ENCODE assay signal across 1 cellular context in the genomic region with DNA sequence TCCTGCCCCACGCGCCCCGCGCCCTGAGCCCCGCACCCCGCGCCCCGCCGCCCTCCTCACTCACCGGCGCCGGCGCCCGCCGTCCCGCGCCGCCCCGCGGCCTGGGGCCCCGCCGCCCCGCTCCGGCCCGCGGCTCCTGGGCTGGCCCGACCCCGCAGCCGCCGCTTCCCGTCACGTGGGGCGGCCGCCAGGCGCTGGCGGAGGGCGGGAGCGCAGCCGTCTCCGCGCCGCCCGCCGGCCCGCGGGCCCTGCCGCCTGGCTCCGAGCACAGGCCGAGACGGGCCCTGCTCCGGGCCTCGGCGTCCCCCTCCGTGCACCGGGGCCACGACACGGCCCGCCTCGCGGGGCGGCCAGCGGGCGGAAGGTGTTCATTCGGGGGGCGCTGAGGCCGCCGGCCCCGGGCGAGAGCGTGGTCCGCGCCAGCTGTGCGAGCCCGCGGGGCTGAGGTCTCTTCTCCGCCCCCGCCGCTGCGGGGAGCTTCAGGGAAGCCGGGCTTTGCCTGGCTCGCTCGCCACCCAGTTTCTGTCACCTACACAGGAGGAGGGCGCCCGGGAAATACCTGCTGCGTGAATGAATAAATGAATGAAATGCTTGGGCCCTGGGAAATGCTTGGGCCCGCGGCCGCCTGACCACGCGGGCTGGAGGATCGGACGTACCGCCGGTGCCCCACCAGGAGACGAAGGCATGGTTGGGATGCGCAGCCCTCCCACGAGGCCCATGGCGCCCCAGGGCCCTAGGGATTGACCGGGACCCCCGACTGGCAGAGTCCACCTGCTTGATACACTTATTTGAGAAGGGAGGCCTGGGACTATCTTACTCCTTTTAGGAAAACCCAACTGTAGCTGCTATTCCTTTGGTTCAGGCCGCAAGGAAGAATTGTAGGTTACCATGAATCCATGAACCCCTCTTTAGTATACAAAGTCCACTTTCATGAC.
TF ChIP-seq lines count a peak whose summit lies in the region.

TGFBRAP1 (minus strand) TSS at position 175 of the 935 bp plus-strand sequence. CDS start 21,434 bp downstream, outside the sequence.

TF ChIP-seq in K562, 482 proteins besides CTCF, POLR2A, EP300 and RAD21 (continued from another document and continues in another):
- TF ChIP-seq, protein P1, sequence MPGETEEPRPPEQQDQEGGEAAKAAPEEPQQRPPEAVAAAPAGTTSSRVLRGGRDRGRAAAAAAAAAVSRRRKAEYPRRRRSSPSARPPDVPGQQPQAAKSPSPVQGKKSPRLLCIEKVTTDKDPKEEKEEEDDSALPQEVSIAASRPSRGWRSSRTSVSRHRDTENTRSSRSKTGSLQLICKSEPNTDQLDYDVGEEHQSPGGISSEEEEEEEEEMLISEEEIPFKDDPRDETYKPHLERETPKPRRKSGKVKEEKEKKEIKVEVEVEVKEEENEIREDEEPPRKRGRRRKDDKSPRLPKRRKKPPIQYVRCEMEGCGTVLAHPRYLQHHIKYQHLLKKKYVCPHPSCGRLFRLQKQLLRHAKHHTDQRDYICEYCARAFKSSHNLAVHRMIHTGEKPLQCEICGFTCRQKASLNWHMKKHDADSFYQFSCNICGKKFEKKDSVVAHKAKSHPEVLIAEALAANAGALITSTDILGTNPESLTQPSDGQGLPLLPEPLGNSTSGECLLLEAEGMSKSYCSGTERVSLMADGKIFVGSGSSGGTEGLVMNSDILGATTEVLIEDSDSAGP (CRISPR knock-in tag; IDR thresholded peaks at IDR 0.05), result no peak
- TF ChIP-seq TARDBP (IDR thresholded peaks at IDR 0.05) (no peak), PHTF2 (CRISPR knock-in tag; IDR thresholded peaks at IDR 0.05) (no peak), EWSR1 (IDR thresholded peaks at IDR 0.05; ENCODE audit: borderline replicate concordance, low read depth, partially characterized antibody) (no peak), ETV5 (CRISPR knock-in tag; IDR thresholded peaks at IDR 0.05; ENCODE audit: low read depth) (no peak), ELK3 (CRISPR knock-in tag; IDR thresholded peaks at IDR 0.05) (no peak), HNRNPH1 (optimal IDR thresholded peaks at IDR 0.05; ENCODE audit: low read depth, low read length) (no peak), ZFP30 (CRISPR knock-in tag; IDR thresholded peaks at IDR 0.05; ENCODE audit: borderline replicate concordance) (no peak), ZNF436 (CRISPR knock-in tag; IDR thresholded peaks at IDR 0.05) (no peak), ELF4 (CRISPR knock-in tag; IDR thresholded peaks at IDR 0.05) (no peak), CBX5 (IDR thresholded peaks at IDR 0.05; ENCODE audit: borderline replicate concordance, low read depth) (no peak), ZNF184 (CRISPR knock-in tag; IDR thresholded peaks at IDR 0.05) (no peak), ZNF175 (CRISPR knock-in tag; IDR thresholded peaks at IDR 0.05; ENCODE audit: low read depth) (peak; percentile 40; the same call in 1 of the 2 replicates), PURB (CRISPR knock-in tag; IDR thresholded peaks at IDR 0.05; ENCODE audit: low read depth) (no peak), ZNF316 (IDR thresholded peaks at IDR 0.05) (no peak), NFRKB (IDR thresholded peaks at IDR 0.05; ENCODE audit: low read depth) (peak; percentile 65; the same call in 1 of the 2 replicates), ZNF280A (IDR thresholded peaks at IDR 0.05; ENCODE audit: low read depth, partially characterized antibody) (no peak), FOXA1 (IDR thresholded peaks at IDR 0.05; ENCODE audit: borderline replicate concordance) (no peak), RFX5 (IDR thresholded peaks at IDR 0.05; ENCODE audit: low read depth, low read length) (no peak), SRSF1 (IDR thresholded peaks at IDR 0.05; ENCODE audit: low read depth, low read length) (no peak), MYBL2 (IDR thresholded peaks at IDR 0.05; ENCODE audit: low read depth) (no peak), MYBL2 (CRISPR knock-in tag; IDR thresholded peaks at IDR 0.05; ENCODE audit: borderline replicate concordance) (no peak), CBFA2T2 (conservative IDR thresholded peaks at IDR 0.05) (no peak), MECOM (CRISPR knock-in tag; IDR thresholded peaks at IDR 0.05) (no peak), ATF4 (CRISPR knock-in tag; IDR thresholded peaks at IDR 0.05) (no peak), TRIM28 (IDR thresholded peaks at IDR 0.05) (no peak), CEBPB (tag; IDR thresholded peaks at IDR 0.05) (no peak), HDAC1 (IDR thresholded peaks at IDR 0.05) (no peak; a peak in 1 of 4 replicates), CREB3 (tag; conservative IDR thresholded peaks at IDR 0.05; ENCODE audit: low read depth) (no peak), CHD4 (IDR thresholded peaks at IDR 0.05; ENCODE audit: insufficient read depth, insufficient replicate concordance, low read depth, low read length, poor library complexity, severe bottlenecking) (no peak), KHSRP (IDR thresholded peaks at IDR 0.05) (no peak), ZNF639 (CRISPR knock-in tag; conservative IDR thresholded peaks at IDR 0.05 in 1 of 2, IDR thresholded peaks at IDR 0.05 in 1 of 2) (no peak; a peak in 1 of 4 replicates), CC2D1A (IDR thresholded peaks at IDR 0.05) (no peak), IFI16 (CRISPR knock-in tag; IDR thresholded peaks at IDR 0.05) (no peak)
- TF ChIP-seq, protein P2, sequence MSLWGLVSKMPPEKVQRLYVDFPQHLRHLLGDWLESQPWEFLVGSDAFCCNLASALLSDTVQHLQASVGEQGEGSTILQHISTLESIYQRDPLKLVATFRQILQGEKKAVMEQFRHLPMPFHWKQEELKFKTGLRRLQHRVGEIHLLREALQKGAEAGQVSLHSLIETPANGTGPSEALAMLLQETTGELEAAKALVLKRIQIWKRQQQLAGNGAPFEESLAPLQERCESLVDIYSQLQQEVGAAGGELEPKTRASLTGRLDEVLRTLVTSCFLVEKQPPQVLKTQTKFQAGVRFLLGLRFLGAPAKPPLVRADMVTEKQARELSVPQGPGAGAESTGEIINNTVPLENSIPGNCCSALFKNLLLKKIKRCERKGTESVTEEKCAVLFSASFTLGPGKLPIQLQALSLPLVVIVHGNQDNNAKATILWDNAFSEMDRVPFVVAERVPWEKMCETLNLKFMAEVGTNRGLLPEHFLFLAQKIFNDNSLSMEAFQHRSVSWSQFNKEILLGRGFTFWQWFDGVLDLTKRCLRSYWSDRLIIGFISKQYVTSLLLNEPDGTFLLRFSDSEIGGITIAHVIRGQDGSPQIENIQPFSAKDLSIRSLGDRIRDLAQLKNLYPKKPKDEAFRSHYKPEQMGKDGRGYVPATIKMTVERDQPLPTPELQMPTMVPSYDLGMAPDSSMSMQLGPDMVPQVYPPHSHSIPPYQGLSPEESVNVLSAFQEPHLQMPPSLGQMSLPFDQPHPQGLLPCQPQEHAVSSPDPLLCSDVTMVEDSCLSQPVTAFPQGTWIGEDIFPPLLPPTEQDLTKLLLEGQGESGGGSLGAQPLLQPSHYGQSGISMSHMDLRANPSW (CRISPR knock-in tag; IDR thresholded peaks at IDR 0.05), result 0 out of 2 replicates have a peak, but pooled peaks have one; percentile 48
- TF ChIP-seq, protein P3, sequence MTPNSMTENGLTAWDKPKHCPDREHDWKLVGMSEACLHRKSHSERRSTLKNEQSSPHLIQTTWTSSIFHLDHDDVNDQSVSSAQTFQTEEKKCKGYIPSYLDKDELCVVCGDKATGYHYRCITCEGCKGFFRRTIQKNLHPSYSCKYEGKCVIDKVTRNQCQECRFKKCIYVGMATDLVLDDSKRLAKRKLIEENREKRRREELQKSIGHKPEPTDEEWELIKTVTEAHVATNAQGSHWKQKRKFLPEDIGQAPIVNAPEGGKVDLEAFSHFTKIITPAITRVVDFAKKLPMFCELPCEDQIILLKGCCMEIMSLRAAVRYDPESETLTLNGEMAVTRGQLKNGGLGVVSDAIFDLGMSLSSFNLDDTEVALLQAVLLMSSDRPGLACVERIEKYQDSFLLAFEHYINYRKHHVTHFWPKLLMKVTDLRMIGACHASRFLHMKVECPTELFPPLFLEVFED (CRISPR knock-in tag; conservative IDR thresholded peaks at IDR 0.05), result no peak
- TF ChIP-seq, protein P4, sequence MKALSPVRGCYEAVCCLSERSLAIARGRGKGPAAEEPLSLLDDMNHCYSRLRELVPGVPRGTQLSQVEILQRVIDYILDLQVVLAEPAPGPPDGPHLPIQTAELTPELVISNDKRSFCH (CRISPR knock-in tag; IDR thresholded peaks at IDR 0.05), result no peak
- TF ChIP-seq, protein P4 (tag; IDR thresholded peaks at IDR 0.05), result peak; percentile 85
- TF ChIP-seq, protein P5, sequence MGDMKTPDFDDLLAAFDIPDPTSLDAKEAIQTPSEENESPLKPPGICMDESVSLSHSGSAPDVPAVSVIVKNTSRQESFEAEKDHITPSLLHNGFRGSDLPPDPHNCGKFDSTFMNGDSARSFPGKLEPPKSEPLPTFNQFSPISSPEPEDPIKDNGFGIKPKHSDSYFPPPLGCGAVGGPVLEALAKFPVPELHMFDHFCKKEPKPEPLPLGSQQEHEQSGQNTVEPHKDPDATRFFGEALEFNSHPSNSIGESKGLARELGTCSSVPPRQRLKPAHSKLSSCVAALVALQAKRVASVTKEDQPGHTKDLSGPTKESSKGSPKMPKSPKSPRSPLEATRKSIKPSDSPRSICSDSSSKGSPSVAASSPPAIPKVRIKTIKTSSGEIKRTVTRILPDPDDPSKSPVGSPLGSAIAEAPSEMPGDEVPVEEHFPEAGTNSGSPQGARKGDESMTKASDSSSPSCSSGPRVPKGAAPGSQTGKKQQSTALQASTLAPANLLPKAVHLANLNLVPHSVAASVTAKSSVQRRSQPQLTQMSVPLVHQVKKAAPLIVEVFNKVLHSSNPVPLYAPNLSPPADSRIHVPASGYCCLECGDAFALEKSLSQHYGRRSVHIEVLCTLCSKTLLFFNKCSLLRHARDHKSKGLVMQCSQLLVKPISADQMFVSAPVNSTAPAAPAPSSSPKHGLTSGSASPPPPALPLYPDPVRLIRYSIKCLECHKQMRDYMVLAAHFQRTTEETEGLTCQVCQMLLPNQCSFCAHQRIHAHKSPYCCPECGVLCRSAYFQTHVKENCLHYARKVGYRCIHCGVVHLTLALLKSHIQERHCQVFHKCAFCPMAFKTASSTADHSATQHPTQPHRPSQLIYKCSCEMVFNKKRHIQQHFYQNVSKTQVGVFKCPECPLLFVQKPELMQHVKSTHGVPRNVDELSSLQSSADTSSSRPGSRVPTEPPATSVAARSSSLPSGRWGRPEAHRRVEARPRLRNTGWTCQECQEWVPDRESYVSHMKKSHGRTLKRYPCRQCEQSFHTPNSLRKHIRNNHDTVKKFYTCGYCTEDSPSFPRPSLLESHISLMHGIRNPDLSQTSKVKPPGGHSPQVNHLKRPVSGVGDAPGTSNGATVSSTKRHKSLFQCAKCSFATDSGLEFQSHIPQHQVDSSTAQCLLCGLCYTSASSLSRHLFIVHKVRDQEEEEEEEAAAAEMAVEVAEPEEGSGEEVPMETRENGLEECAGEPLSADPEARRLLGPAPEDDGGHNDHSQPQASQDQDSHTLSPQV (IDR thresholded peaks at IDR 0.05), result peak; percentile 90
- TF ChIP-seq, protein P6, sequence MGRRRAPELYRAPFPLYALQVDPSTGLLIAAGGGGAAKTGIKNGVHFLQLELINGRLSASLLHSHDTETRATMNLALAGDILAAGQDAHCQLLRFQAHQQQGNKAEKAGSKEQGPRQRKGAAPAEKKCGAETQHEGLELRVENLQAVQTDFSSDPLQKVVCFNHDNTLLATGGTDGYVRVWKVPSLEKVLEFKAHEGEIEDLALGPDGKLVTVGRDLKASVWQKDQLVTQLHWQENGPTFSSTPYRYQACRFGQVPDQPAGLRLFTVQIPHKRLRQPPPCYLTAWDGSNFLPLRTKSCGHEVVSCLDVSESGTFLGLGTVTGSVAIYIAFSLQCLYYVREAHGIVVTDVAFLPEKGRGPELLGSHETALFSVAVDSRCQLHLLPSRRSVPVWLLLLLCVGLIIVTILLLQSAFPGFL (CRISPR knock-in tag; IDR thresholded peaks at IDR 0.05), result no peak
